Comparison of ENCODE assay signal across 8 cellular contexts in the genomic region with DNA sequence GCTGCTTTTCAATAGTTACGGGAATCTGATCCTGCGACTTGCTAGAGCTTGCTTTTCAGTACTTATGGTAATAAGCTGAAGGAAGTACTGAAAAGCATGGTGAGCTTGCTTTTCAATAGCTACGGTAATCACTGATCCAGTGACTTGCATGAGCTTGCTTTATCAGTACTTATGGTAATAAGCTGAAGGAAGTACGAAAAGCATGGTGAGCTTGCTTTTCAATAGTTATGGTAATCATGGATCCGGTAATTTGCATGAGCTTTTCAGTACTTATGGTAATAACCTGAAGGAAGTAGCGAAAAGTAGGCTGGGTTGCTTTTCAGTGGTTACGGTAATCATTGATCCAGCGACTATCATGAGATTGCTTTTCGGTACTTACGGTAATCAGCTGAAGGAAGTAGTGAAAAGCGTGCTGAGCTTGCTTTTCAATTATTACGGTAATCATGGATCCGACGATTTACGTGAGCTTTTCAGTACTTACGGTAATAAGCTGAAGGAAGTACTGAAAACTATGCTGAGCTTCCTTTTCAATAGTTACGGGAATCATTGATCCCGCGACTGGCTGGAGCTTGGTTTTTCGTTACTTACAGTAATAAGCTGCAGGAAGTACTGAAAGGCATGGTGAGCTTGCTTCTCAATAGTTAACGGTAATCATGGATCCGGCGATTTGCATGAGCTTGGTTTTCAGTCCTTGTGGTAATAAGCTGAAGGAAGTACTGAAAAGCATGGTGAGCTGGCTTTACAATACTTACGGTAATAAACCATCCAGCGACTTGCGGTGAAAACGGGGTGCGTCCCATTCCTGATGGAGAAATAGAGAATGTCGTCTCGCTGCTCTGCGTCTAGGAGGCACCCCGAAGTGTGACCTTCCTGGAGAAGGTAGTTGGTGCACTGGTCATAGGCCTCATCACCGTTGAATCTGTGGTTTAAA. TPM values are rescaled to one million over a fixed set of nuclear protein-coding genes. Genes with fewer than 3 reads are reported as not detected.
A peak's percentile ranks its signal among the peaks of the same experiment; 100 is the strongest.
DNase-seq lines count a peak whose midpoint lies in the region; ATAC-seq, FAIRE-seq and TF ChIP-seq lines count a peak whose summit lies in the region.

No MANE protein-coding gene starts in this region.

- H3K9ac ChIP-seq in HepG2 (ENCODE audit: insufficient read depth, low read depth, low read length) = no peak overlapping the region

- no peak for TF ChIP-seq RAD21 in HepG2 (CRISPR knock-in tag; IDR thresholded peaks at IDR 0.05)

- H3K79me2 ChIP-seq in HepG2 (ENCODE audit: insufficient read depth, low read length) = no peaks in the 10 kb centered on the region

- in situ Hi-C loops in HepG2 (cut with HindIII; ENCODE audit: extremely low pct_ligation_motif_present, low pct_unique_long_range_greater_than_20kb) = no loop called here

- peak; percentile 88 for DNase-seq in dermis blood vessel endothelial cell
- no peak for DNase-seq in HepG2 (ENCODE audit: low spot score)
- DNase-seq in stomach = no peak
- DNase-seq in nucleus accumbens (lab: John Stamatoyannopoulos, UW) = no peak
- DNase-seq in NCI-H69 (lab: John Stamatoyannopoulos, UW) = no peak
- DNase-seq in D721Med (ENCODE audit: insufficient read length, low spot score) = no peak

- H3K27me3 ChIP-seq in HepG2 (ENCODE audit: control insufficient read depth in 1 of 2, insufficient read depth in 2 of 2, low read length in 2 of 2) (no peaks in the 10 kb centered on the region), stomach (no peaks in the 10 kb centered on the region)

- no peaks in the 10 kb centered on the region for H4K20me1 ChIP-seq in HepG2 (ENCODE audit: insufficient read depth, low read length)

- TF ChIP-seq CTCF in HepG2 (CRISPR knock-in tag; IDR thresholded peaks at IDR 0.05) (no peak), stomach (IDR thresholded peaks at IDR 0.05) (no peak), D721Med (IDR thresholded peaks at IDR 0.05; ENCODE audit: insufficient read depth, missing control alignments) (no peak)

- H3K36me3 ChIP-seq in HepG2 (replicated peaks in 1 of 2; ENCODE audit: control insufficient read depth in 1 of 2, insufficient read depth in 2 of 2, low read length in 2 of 2) = no peaks in the 10 kb centered on the region
- no peaks in the 10 kb centered on the region for H3K36me3 ChIP-seq in stomach

- no peak overlapping the region for H3K4me3 ChIP-seq in HepG2 (replicated peaks in 1 of 3; ENCODE audit: insufficient read depth in 1 of 3, low read depth in 2 of 3, low read length in 3 of 3)
- peak overlapping the region; percentile 24 to 38 (median 32) for H3K4me3 ChIP-seq in stomach

- H2AFZ ChIP-seq in HepG2 (ENCODE audit: low read length) = no peak overlapping the region

- no peaks in the 10 kb centered on the region for H3K9me3 ChIP-seq in HepG2 (ENCODE audit: low read length)
- no peaks in the 10 kb centered on the region for H3K9me3 ChIP-seq in stomach

- no TSS peak for BruUV-seq in HepG2 (replicated peaks; lab: Mats Ljungman, UMichigan)

- H3K4me2 ChIP-seq in HepG2 (ENCODE audit: low read depth, low read length) = no peak overlapping the region

- FAIRE-seq in HepG2 (lab: Jason Lieb, UNC) (no peak), D721Med (lab: Jason Lieb, UNC) (no peak)

- TF ChIP-seq EP300 in HepG2 (IDR thresholded peaks at IDR 0.05; ENCODE audit: low read depth in 2 of 2, low read length in 2 of 2) = no peak
- no peak for TF ChIP-seq EP300 in HepG2 (CRISPR knock-in tag; IDR thresholded peaks at IDR 0.05; ENCODE audit: borderline replicate concordance)
- TF ChIP-seq EP300 in stomach (IDR thresholded peaks at IDR 0.05) = no peak

- intact Hi-C loops in HepG2 (cut with micrococcal nuclease; ENCODE audit: unreplicated experiment) (no loop called here), stomach (cut with DNase I; ENCODE audit: low total_unique reads) (no loop called here)

- H3K27ac ChIP-seq in HepG2 (ENCODE audit: extremely low read length, insufficient read depth, low read length) (no peak overlapping the region), stomach (peak overlapping the region in 3 of 5 donors; percentile 5 to 36 (median 13))

- POLR2A ChIA-PET in HepG2 (lab: Yijun Ruan, JAX) = no interaction called here

- WGBS in HepG2 (ENCODE audit: low lambda C conversion rate) = 39% methylated on average over 33 of the region's 33 CpGs
- WGBS in stomach, 5 donors = 2 to 4% (median 3%) methylated on average over 33 of the region's 33 CpGs

- TF ChIP-seq POLR2A in HepG2 (IDR thresholded peaks at IDR 0.05; ENCODE audit: insufficient read depth in 1 of 2, low read depth in 2 of 2, low read length in 2 of 2) (no peak), stomach (IDR thresholded peaks at IDR 0.05) (no peak)

- no peaks in the 10 kb centered on the region for H3K4me1 ChIP-seq in HepG2 (ENCODE audit: insufficient read depth, low read length)
- H3K4me1 ChIP-seq in stomach = peaks cover 7 to 20% (median 16%) of the 10 kb centered on the region in 4 donors

- ATAC-seq in GM21526 (IDR thresholded peaks at IDR 0.05; ENCODE audit: low FRiP score, unreplicated experiment) = peak; percentile 34
- ATAC-seq in SK-N-SH treated with all-trans-retinoic acid at 6 μM for 48 hours = peak; percentile 61
- no peak for ATAC-seq in HepG2

- CTCF ChIA-PET in HepG2 (lab: Yijun Ruan, JAX; ENCODE audit: low intra/inter-chr PET ratio, low total read pairs) = no interaction called here

TF ChIP-seq in SK-N-SH treated with all-trans-retinoic acid at 6 μM for 48 hours, 23 proteins besides CTCF, POLR2A, EP300 and RAD21 (continues in another document):
- TF ChIP-seq ARNTL (CRISPR knock-in tag; IDR thresholded peaks at IDR 0.05; ENCODE audit: borderline replicate concordance, low read depth) (no peak), ZNF70 (CRISPR knock-in tag; IDR thresholded peaks at IDR 0.05) (no peak), PPARA (CRISPR knock-in tag; IDR thresholded peaks at IDR 0.05; ENCODE audit: borderline replicate concordance) (no peak), BACH2 (CRISPR knock-in tag; IDR thresholded peaks at IDR 0.05; ENCODE audit: borderline replicate concordance) (no peak), OSR1 (CRISPR knock-in tag; IDR thresholded peaks at IDR 0.05) (no peak)

TF ChIP-seq in HepG2, 621 proteins besides CTCF, POLR2A, EP300 and RAD21 (continues in another document):
- peak; percentile 99 for TF ChIP-seq GZF1 (CRISPR knock-in tag; IDR thresholded peaks at IDR 0.05)
- TF ChIP-seq ZNF350 (CRISPR knock-in tag; IDR thresholded peaks at IDR 0.05; ENCODE audit: borderline replicate concordance, low read depth) = no peak
- no peak for TF ChIP-seq NAIF1 (CRISPR knock-in tag; IDR thresholded peaks at IDR 0.05; ENCODE audit: borderline replicate concordance)
- TF ChIP-seq RBFOX2 (IDR thresholded peaks at IDR 0.05; ENCODE audit: low read depth, low read length) = no peak
- no peak for TF ChIP-seq CC2D1A (CRISPR knock-in tag; IDR thresholded peaks at IDR 0.05)
- TF ChIP-seq, protein P1, sequence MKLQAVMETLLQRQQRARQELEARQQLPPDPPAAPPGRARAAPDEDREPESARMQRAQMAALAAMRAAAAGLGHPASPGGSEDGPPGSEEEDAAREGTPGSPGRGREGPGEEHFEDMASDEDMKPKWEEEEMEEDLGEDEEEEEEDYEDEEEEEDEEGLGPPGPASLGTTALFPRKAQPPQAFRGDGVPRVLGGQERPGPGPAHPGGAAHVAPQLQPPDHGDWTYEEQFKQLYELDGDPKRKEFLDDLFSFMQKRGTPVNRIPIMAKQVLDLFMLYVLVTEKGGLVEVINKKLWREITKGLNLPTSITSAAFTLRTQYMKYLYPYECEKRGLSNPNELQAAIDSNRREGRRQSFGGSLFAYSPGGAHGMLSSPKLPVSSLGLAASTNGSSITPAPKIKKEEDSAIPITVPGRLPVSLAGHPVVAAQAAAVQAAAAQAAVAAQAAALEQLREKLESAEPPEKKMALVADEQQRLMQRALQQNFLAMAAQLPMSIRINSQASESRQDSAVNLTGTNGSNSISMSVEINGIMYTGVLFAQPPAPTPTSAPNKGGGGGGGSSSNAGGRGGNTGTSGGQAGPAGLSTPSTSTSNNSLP (IDR thresholded peaks at IDR 0.05; ENCODE audit: low read depth, low read length) = peak; percentile 78
- peak in 1 of 2 experiments; percentile 8; a peak in 1 of 4 replicates for TF ChIP-seq MAFK (conservative IDR thresholded peaks at IDR 0.05 in 1 of 2, IDR thresholded peaks at IDR 0.05 in 1 of 2; ENCODE audit: low read length in 2 of 2)

RNA-seq across cellular contexts. Expression of a gene that starts 6.5 kb away (rescaled TPM):
- total RNA-seq in dermis blood vessel endothelial cell (not detected in 2 replicates), HepG2 (2016; rRNA removed; fragmentation: Illumina TruSeq; extraction: Trizol) (not detected in 2 replicates), stomach (not detected)
- total RNA-seq in HepG2 (2016; cell fraction: cytosol; rRNA removed; fragmentation: Illumina TruSeq; extraction: Trizol; ENCODE audit: low read depth) = not detected in 2 replicates
- total RNA-seq in HepG2 (2016; cell fraction: insoluble cytoplasmic fraction; rRNA removed; fragmentation: Illumina TruSeq; extraction: Trizol) = not detected in 2 replicates
- not detected in 2 replicates for total RNA-seq in HepG2 (2016; cell fraction: membrane; rRNA removed; fragmentation: Illumina TruSeq; extraction: Trizol)
- total RNA-seq in HepG2 (2016; cell fraction: nucleus; rRNA removed; fragmentation: Illumina TruSeq; extraction: Trizol) = not detected in 2 replicates
- polyA plus RNA-seq in HepG2 (2011; rRNA removed) (0.10 TPM in 1 of 2 replicates, not detected in the other), stomach (not detected)
- not detected in 2 replicates for polyA plus RNA-seq in HepG2 (2011; cell fraction: cytosol; rRNA removed)
- not detected in 2 replicates for polyA plus RNA-seq in HepG2 (2011; cell fraction: nucleus; rRNA removed)
- polyA plus RNA-seq in HepG2 (2012) = not detected in 2 replicates
- polyA plus RNA-seq in HepG2 (2016; cell fraction: cytosol; fragmentation: Illumina TruSeq; extraction: Trizol; ENCODE audit: low read depth) = not detected in 2 replicates
- polyA plus RNA-seq in HepG2 (2016; cell fraction: insoluble cytoplasmic fraction; fragmentation: Illumina TruSeq; extraction: Trizol; ENCODE audit: low read depth) = not detected in 2 replicates
- not detected in 2 replicates for polyA plus RNA-seq in HepG2 (2016; cell fraction: membrane; fragmentation: Illumina TruSeq; extraction: Trizol; ENCODE audit: low read depth)
- polyA plus RNA-seq in HepG2 (2016; cell fraction: nucleus; fragmentation: Illumina TruSeq; extraction: Trizol; ENCODE audit: insufficient read depth, low read depth) = not detected in 2 replicates
- 0.98 TPM in 1 of 2 replicates, not detected in the other for polyA minus RNA-seq in HepG2 (2011; rRNA and poly(A)+ RNA removed; ENCODE audit: low replicate concordance)
- not detected in 2 replicates for polyA minus RNA-seq in HepG2 (2011; cell fraction: cytosol; rRNA and poly(A)+ RNA removed)
- not detected in 2 replicates for polyA minus RNA-seq in HepG2 (2011; cell fraction: nucleus; rRNA and poly(A)+ RNA removed)

Comparison
In these comparisons a context has a peak if more than half of its experiments do, and no peak if none do; other contexts are left out.
1. H3K4me3 ChIP-seq: peak in stomach (4 of 4); none in HepG2 (0 of 3).